ENCODE assay signal across 7 cellular contexts in genomic region chr14:22977434-22977683, GRCh38. TPM values are rescaled to one million over a fixed set of nuclear protein-coding genes. Genes with fewer than 3 reads are reported as not detected.
DNase-seq lines count a peak whose midpoint lies in the region; ATAC-seq and TF ChIP-seq lines count a peak whose summit lies in the region.
"Had no signal": no experiment of that assay in that cellular context is flagged by ENCODE, and none has a peak within 500 bp of the region (broad histone marks: within the 10 kb centered on the region; RNA-seq: fewer than 3 reads in every experiment).

No MANE protein-coding gene starts in this region.

- no peak overlapping the region for H4K8ac ChIP-seq in mesendoderm (ENCODE audit: low read depth, low read length)

- H3K4me3 ChIP-seq in A673 (ENCODE audit: low read depth, low read length, poor library complexity, severe bottlenecking) (no peak overlapping the region), WI38 (ENCODE audit: low read depth, low read length) (peak overlapping the region; percentile 6; the same call in 1 of the 2 replicates), mesendoderm (ENCODE audit: low read length) (no peak overlapping the region)

- no peak for DNase-seq in A673 (ENCODE audit: low spot score)
- no peak for DNase-seq in mesendoderm
- no peak for DNase-seq in A172 (ENCODE audit: low spot score)
- DNase-seq: CD8-positive, alpha-beta memory T cell had no signal

- H3K18ac ChIP-seq in mesendoderm (ENCODE audit: low read length): peak overlapping the region; percentile 55

- H3K27ac ChIP-seq in A673 (ENCODE audit: low read depth, low read length, poor library complexity, severe bottlenecking): peak overlapping the region; percentile 82
- peak overlapping the region; percentile 57 for H3K27ac ChIP-seq in mesendoderm (ENCODE audit: low read depth, low read length)

- no peak overlapping the region for H2BK120ac ChIP-seq in mesendoderm (ENCODE audit: low read depth, low read length)

- peaks cover 25% of the 10 kb centered on the region for H3K79me2 ChIP-seq in mesendoderm (ENCODE audit: control insufficient read depth, insufficient read depth, low read length)

- no peaks in the 10 kb centered on the region for H3K27me3 ChIP-seq in A673 (replicated peaks; ENCODE audit: insufficient read depth, low read depth, low read length, poor library complexity)
- no peaks in the 10 kb centered on the region for H3K27me3 ChIP-seq in mesendoderm (ENCODE audit: insufficient read depth, low read length, poor library complexity)

- peaks cover 41% of the 10 kb centered on the region for H3K4me1 ChIP-seq in A673 (ENCODE audit: insufficient read depth, low read length, poor library complexity, severe bottlenecking)
- H3K4me1 ChIP-seq in mesendoderm (ENCODE audit: control insufficient read depth, low read depth, low read length): peaks cover 21% of the 10 kb centered on the region

- no peak overlapping the region for H2AK5ac ChIP-seq in mesendoderm (ENCODE audit: low read length)

- CTCF ChIA-PET in A673 (lab: Charles Lee): interaction anchor here (0.7 to 1.0 kb wide), 2 partner anchors 80 to 319 kb away, joined by 3 to 9 read pairs; no protein-coding TSS in a partner anchor

- H3K9ac ChIP-seq in mesendoderm (ENCODE audit: low read length): no peak overlapping the region

- intact Hi-C loops in A673 (cut with micrococcal nuclease; ENCODE audit: unreplicated experiment): no loop called here

- H2BK5ac ChIP-seq in mesendoderm (ENCODE audit: low read length): no peak overlapping the region

- ATAC-seq in GM18520 (IDR thresholded peaks at IDR 0.05; ENCODE audit: unreplicated experiment): no peak
- no peak for ATAC-seq in GM21717 (IDR thresholded peaks at IDR 0.05; ENCODE audit: unreplicated experiment)

- peak overlapping the region; percentile 28 for H3K56ac ChIP-seq in mesendoderm (ENCODE audit: low read length)

- H4K5ac ChIP-seq in mesendoderm (ENCODE audit: low read length): no peak overlapping the region

- no peak for TF ChIP-seq CTCF in A673 (conservative IDR thresholded peaks at IDR 0.05; ENCODE audit: low read depth, low read length)
- TF ChIP-seq CTCF in WI38 (IDR thresholded peaks at IDR 0.05; ENCODE audit: low read depth, low read length): no peak

- H3K4ac ChIP-seq in mesendoderm (ENCODE audit: low read depth, low read length): no peak overlapping the region

- H3K79me1 ChIP-seq in mesendoderm (ENCODE audit: low read length): peaks cover 12% of the 10 kb centered on the region

- H3K23ac ChIP-seq in mesendoderm (ENCODE audit: low read length): no peak overlapping the region

- no peaks in the 10 kb centered on the region for H3K9me3 ChIP-seq in A673 (ENCODE audit: low read depth, low read length, poor library complexity, severe bottlenecking)

- H2BK15ac ChIP-seq in mesendoderm (replicated peaks; ENCODE audit: low read depth): no peak overlapping the region

- H3K4me2 ChIP-seq in mesendoderm (ENCODE audit: low read length): no peak overlapping the region

- BruUV-seq in A673 (replicated peaks; lab: Mats Ljungman, UMichigan): no TSS peak

- POLR2A ChIA-PET in A673 (lab: Charles Lee; ENCODE audit: low non-redundant PET): interaction anchor here (0.5 to 0.7 kb wide), 2 partner anchors 91 to 581 kb away, joined by 3 read pairs; no protein-coding TSS in a partner anchor

- peaks cover 44% of the 10 kb centered on the region for H3K36me3 ChIP-seq in A673 (ENCODE audit: insufficient read depth, low read length, poor library complexity, severe bottlenecking)
- H3K36me3 ChIP-seq in mesendoderm (ENCODE audit: control insufficient read depth, insufficient read depth, low read length): peaks cover 6% of the 10 kb centered on the region

RNA-seq across cellular contexts. Expression of gene AJUBA, which starts 5.0 kb away (rescaled TPM):
- total RNA-seq in A673 (2021): 37.6 and 43.6 TPM in 2 replicates
- polyA plus RNA-seq in mesendoderm (2013, experiment 1 of 2): 15.9 TPM
- 17.6 TPM for polyA plus RNA-seq in mesendoderm (2013, experiment 2 of 2)
- total RNA-seq in A172 (2014; rRNA removed; shearing (Covaris generic)): 47.5 and 65.5 TPM in 2 replicates

RNA-seq across cellular contexts. Expression of gene HAUS4, which starts 20.5 kb away (rescaled TPM):
- 62.7 and 73.9 TPM in 2 replicates for total RNA-seq in A673 (2021)
- polyA plus RNA-seq in mesendoderm (2013, experiment 1 of 2): 36.7 TPM
- polyA plus RNA-seq in mesendoderm (2013, experiment 2 of 2): 35.9 TPM
- 39.8 and 46.9 TPM in 2 replicates for total RNA-seq in A172 (2014; rRNA removed; shearing (Covaris generic))

RNA-seq across cellular contexts. Expression of gene C14orf93, which starts 32.6 kb away (rescaled TPM):
- 9.9 and 10.8 TPM in 2 replicates for total RNA-seq in A673 (2021)
- 3.1 TPM for polyA plus RNA-seq in mesendoderm (2013, experiment 1 of 2)
- polyA plus RNA-seq in mesendoderm (2013, experiment 2 of 2): 3.5 TPM
- total RNA-seq in A172 (2014; rRNA removed; shearing (Covaris generic)): 6.9 and 8.1 TPM in 2 replicates

RNA-seq across cellular contexts. Expression of gene PRMT5, which starts 48.2 kb away (rescaled TPM):
- 244 and 273 TPM in 2 replicates for total RNA-seq in A673 (2021)
- polyA plus RNA-seq in mesendoderm (2013, experiment 1 of 2): 154 TPM
- polyA plus RNA-seq in mesendoderm (2013, experiment 2 of 2): 151 TPM
- 38.6 and 181 TPM in 2 replicates for total RNA-seq in A172 (2014; rRNA removed; shearing (Covaris generic))

RNA-seq across cellular contexts. Expression of gene PSMB5, which starts 57.3 kb away (rescaled TPM):
- 491 and 500 TPM in 2 replicates for total RNA-seq in A673 (2021)
- 202 TPM for polyA plus RNA-seq in mesendoderm (2013, experiment 1 of 2)
- polyA plus RNA-seq in mesendoderm (2013, experiment 2 of 2): 203 TPM
- total RNA-seq in A172 (2014; rRNA removed; shearing (Covaris generic)): 219 and 225 TPM in 2 replicates
